ENCODE assay signal across 13 cellular contexts in genomic region chr22:20931126-20931654, GRCh38. TPM values are rescaled to one million over a fixed set of nuclear protein-coding genes. Genes with fewer than 3 reads are reported as not detected.
DNase-seq lines count a peak whose midpoint lies in the region; ATAC-seq and TF ChIP-seq lines count a peak whose summit lies in the region.
"Had no signal": no experiment of that assay in that cellular context is flagged by ENCODE, and none has a peak within 500 bp of the region (broad histone marks: within the 10 kb centered on the region; RNA-seq: fewer than 3 reads in every experiment).

No MANE protein-coding gene starts in this region.

- H3K4me2 ChIP-seq in osteoblast (ENCODE audit: insufficient read depth, low read length) = no peak overlapping the region

- H3K9me3 Mint-ChIP-seq in CD14-positive monocyte = no peaks in the 10 kb centered on the region
- no peaks in the 10 kb centered on the region for H3K9me3 Mint-ChIP-seq in CD8-positive, alpha-beta memory T cell
- H3K9me3 Mint-ChIP-seq in effector memory CD8-positive, alpha-beta T cell = no peaks in the 10 kb centered on the region
- H3K9me3 Mint-ChIP-seq: HFFc6 had no signal

- peak overlapping the region in 3 of 7 donors; percentile 63 to 83 (median 78) for H3K27ac Mint-ChIP-seq in CD14-positive monocyte
- H3K27ac Mint-ChIP-seq in CD8-positive, alpha-beta memory T cell = peak overlapping the region in 5 of 8 donors; percentile 19 to 88 (median 63)
- peak overlapping the region; percentile 35 to 50 for H3K27ac Mint-ChIP-seq in effector memory CD8-positive, alpha-beta T cell

- no peak overlapping the region for H3K4me3 Mint-ChIP-seq in CD14-positive monocyte
- H3K4me3 Mint-ChIP-seq in CD8-positive, alpha-beta memory T cell = peak overlapping the region in 2 of 7 donors; percentile 23 to 61
- H3K4me3 Mint-ChIP-seq in effector memory CD8-positive, alpha-beta T cell = peak overlapping the region in 1 of 2 donors; percentile 22
- H3K4me3 Mint-ChIP-seq: HFFc6 had no signal

- peaks cover 20 to 34% of the 10 kb centered on the region in 2 donors for H3K36me3 Mint-ChIP-seq in CD14-positive monocyte
- H3K36me3 Mint-ChIP-seq in CD8-positive, alpha-beta memory T cell = peaks cover 0 to 45% (median 10%) of the 10 kb centered on the region in 3 donors
- H3K36me3 Mint-ChIP-seq in effector memory CD8-positive, alpha-beta T cell (ENCODE audit: insufficient read depth) = peaks cover 43% of the 10 kb centered on the region

- H3K9me3 ChIP-seq in CD8-positive, alpha-beta memory T cell (ENCODE audit: low read length) = no peaks in the 10 kb centered on the region
- H3K9me3 ChIP-seq in osteoblast (ENCODE audit: low read depth, low read length) (no peaks in the 10 kb centered on the region), ascending aorta (no peaks in the 10 kb centered on the region), psoas muscle (no peaks in the 10 kb centered on the region)
- H3K9me3 ChIP-seq: BLaER1 treated with 17β-estradiol and CSF1 and Interleukin-3, amounts not matched to agents 10 nM and 100 nM had no signal

- peak; percentile 13 for DNase-seq in CD14-positive monocyte (ENCODE audit: low spot score)
- DNase-seq in CD8-positive, alpha-beta memory T cell = no peak
- DNase-seq in effector memory CD8-positive, alpha-beta T cell = no peak
- DNase-seq in osteoblast (ENCODE audit: insufficient read length, low spot score, missing footprints) = no peak
- no peak for DNase-seq in NOMO-1 treated with dmso at 0.1 percent for 144 hours (lab: John Stamatoyannopoulos, UW; ENCODE audit: unreplicated experiment)
- DNase-seq in ascending aorta (ENCODE audit: low spot score in 2 of 2) = no peak
- DNase-seq in psoas muscle = no peak
- DNase-seq: 8988T, DMS53, GF-D8, HFFc6 had no signal

- H3K4me1 Mint-ChIP-seq in CD14-positive monocyte = peaks cover 33% of the 10 kb centered on the region
- peaks cover 44 to 77% (median 59%) of the 10 kb centered on the region in 3 donors for H3K4me1 Mint-ChIP-seq in CD8-positive, alpha-beta memory T cell
- H3K4me1 Mint-ChIP-seq in effector memory CD8-positive, alpha-beta T cell (ENCODE audit: low read depth in 2 of 2) = peaks cover 40 to 67% of the 10 kb centered on the region in 2 donors

- peaks cover 96% of the 10 kb centered on the region for H3K79me2 ChIP-seq in osteoblast (ENCODE audit: insufficient read depth, low read length)

- intact Hi-C loops in CD14-positive monocyte (cut with micrococcal nuclease) = no loop called here
- intact Hi-C loops in ascending aorta (cut with DNase I) = no loop called here
- intact Hi-C loops in psoas muscle (cut with DNase I) = no loop called here

- H3K36me3 ChIP-seq in CD8-positive, alpha-beta memory T cell (ENCODE audit: insufficient read depth, low read length) = peaks cover 29% of the 10 kb centered on the region
- H3K36me3 ChIP-seq in osteoblast (ENCODE audit: insufficient read depth, low read length) = peaks cover 21% of the 10 kb centered on the region
- peaks cover 11 to 23% of the 10 kb centered on the region in 2 donors for H3K36me3 ChIP-seq in ascending aorta
- peaks cover 0 to 24% of the 10 kb centered on the region in 2 donors for H3K36me3 ChIP-seq in psoas muscle (ENCODE audit: insufficient read depth in 1 of 2, low read depth in 1 of 2)

- TF ChIP-seq CTCF in CD14-positive monocyte (IDR thresholded peaks at IDR 0.05) (no peak), osteoblast (IDR thresholded peaks at IDR 0.05; ENCODE audit: extremely low read depth, low read depth, low read length) (no peak), ascending aorta (IDR thresholded peaks at IDR 0.05) (no peak), psoas muscle (IDR thresholded peaks at IDR 0.05) (no peak)

- POLR2A ChIA-PET in CD8-positive, alpha-beta memory T cell (lab: Charles Lee) = no interaction called here

- H3K27me3 Mint-ChIP-seq in CD14-positive monocyte (ENCODE audit: low read depth in 3 of 3) = peaks cover 0 to 2% (median 1%) of the 10 kb centered on the region in 3 donors
- H3K27me3 Mint-ChIP-seq in CD8-positive, alpha-beta memory T cell = peaks cover 0 to 2% of the 10 kb centered on the region in 2 donors
- no peaks in the 10 kb centered on the region for H3K27me3 Mint-ChIP-seq in effector memory CD8-positive, alpha-beta T cell

- CTCF ChIA-PET in CD8-positive, alpha-beta memory T cell (lab: Charles Lee) = interaction anchor here (0.8 kb wide), 1 partner anchor 24 kb away, joined by 3 read pairs; no protein-coding TSS in a partner anchor

- no peak overlapping the region for H3K4me3 ChIP-seq in CD8-positive, alpha-beta memory T cell (ENCODE audit: low read length)
- H3K4me3 ChIP-seq in osteoblast (ENCODE audit: insufficient read depth, low read length) = no peak overlapping the region
- no peak overlapping the region for H3K4me3 ChIP-seq in ascending aorta
- H3K4me3 ChIP-seq in psoas muscle = no peak overlapping the region
- H3K4me3 ChIP-seq: BLaER1 treated with 17β-estradiol and CSF1 and Interleukin-3, amounts not matched to agents 10 nM and 100 nM had no signal

- H3K4me1 ChIP-seq in CD8-positive, alpha-beta memory T cell (ENCODE audit: insufficient read depth, low read length) = peaks cover 47% of the 10 kb centered on the region
- H3K4me1 ChIP-seq in osteoblast (ENCODE audit: insufficient read depth, low read length) (no peaks in the 10 kb centered on the region), ascending aorta (peaks cover 0 to 7% of the 10 kb centered on the region in 2 donors), psoas muscle (peaks cover 6% of the 10 kb centered on the region)

- ATAC-seq in effector memory CD8-positive, alpha-beta T cell (replicated peaks) = no peak
- ATAC-seq in psoas muscle = no peak

- no peaks in the 10 kb centered on the region for H3K27me3 ChIP-seq in CD8-positive, alpha-beta memory T cell (ENCODE audit: insufficient read depth, low read length, poor library complexity, severe bottlenecking)
- H3K27me3 ChIP-seq in osteoblast (ENCODE audit: insufficient read depth, low read length) (no peaks in the 10 kb centered on the region), ascending aorta (no peaks in the 10 kb centered on the region), psoas muscle (ENCODE audit: insufficient read depth in 3 of 3, low read length in 2 of 3) (no peaks in the 10 kb centered on the region)
- H3K27me3 ChIP-seq: BLaER1 treated with 17β-estradiol and CSF1 and Interleukin-3, amounts not matched to agents 10 nM and 100 nM had no signal

- no peak overlapping the region for H3K27ac ChIP-seq in CD8-positive, alpha-beta memory T cell (ENCODE audit: low read depth, low read length)
- H3K27ac ChIP-seq in osteoblast (ENCODE audit: low read depth, low read length) = peak overlapping the region; percentile 45
- H3K27ac ChIP-seq in ascending aorta = no peak overlapping the region
- H3K27ac ChIP-seq in psoas muscle = no peak overlapping the region
- H3K27ac ChIP-seq: BLaER1 treated with 17β-estradiol and CSF1 and Interleukin-3, amounts not matched to agents 10 nM and 100 nM had no signal

- WGBS in psoas muscle, 3 donors = 88 to 92% (median 90%) methylated on average over 4 of the region's 4 CpGs

- no peak overlapping the region for H2AFZ ChIP-seq in osteoblast (ENCODE audit: low read length)

- H4K20me1 ChIP-seq in osteoblast (ENCODE audit: insufficient read depth, low read length) = peaks cover 62% of the 10 kb centered on the region

RNA-seq across cellular contexts. Expression of gene CRKL, which starts 14.0 kb away (rescaled TPM):
- 10 to 100 TPM; 29.4 to 37.5 TPM for polyA plus RNA-seq in CD14-positive monocyte
- total RNA-seq in CD8-positive, alpha-beta memory T cell = 10 to 100 TPM; 94.0 to 98.1 TPM
- 54.5 TPM for polyA plus RNA-seq in CD8-positive, alpha-beta memory T cell
- total RNA-seq in osteoblast = 31.2 and 38.4 TPM in 2 replicates
- total RNA-seq in ascending aorta = 21.2 TPM
- 10 to 100 TPM; 66.0 to 81.0 (median 73.4) TPM for total RNA-seq in psoas muscle
- polyA plus RNA-seq in psoas muscle = 10 to 100 TPM; 29.7 to 94.7 (median 49.8) TPM

RNA-seq across cellular contexts. Expression of gene AIFM3, which starts 35.9 kb away (rescaled TPM):
- polyA plus RNA-seq in CD14-positive monocyte (1 to 10 TPM; 2.1 to 2.3 TPM), psoas muscle (under 1 TPM; 0.30 to 0.77 (median 0.53) TPM)
- total RNA-seq in CD8-positive, alpha-beta memory T cell = under 1 TPM; 0.16 to 0.33 TPM
- not detected for polyA plus RNA-seq in CD8-positive, alpha-beta memory T cell
- total RNA-seq in osteoblast (0.59 and 0.72 TPM in 2 replicates), ascending aorta (not detected), psoas muscle (under 1 TPM; 0.25 to 0.74 (median 0.49) TPM)
- total RNA-seq: H4 had no signal

RNA-seq across cellular contexts. Expression of gene LZTR1, which starts 50.9 kb away (rescaled TPM):
- polyA plus RNA-seq in CD14-positive monocyte = 10 to 100 TPM in 1 of 2 donors, 1 to 10 TPM in 1; 7.1 to 11.5 TPM
- total RNA-seq in CD8-positive, alpha-beta memory T cell = 10 to 100 TPM; 75.0 to 78.7 TPM
- 17.1 TPM for polyA plus RNA-seq in CD8-positive, alpha-beta memory T cell
- 56.8 and 58.0 TPM in 2 replicates for total RNA-seq in osteoblast
- 72.8 TPM for total RNA-seq in ascending aorta
- 10 to 100 TPM; 23.4 to 37.1 (median 29.8) TPM for total RNA-seq in psoas muscle
- polyA plus RNA-seq in psoas muscle = 10 to 100 TPM; 17.1 to 30.8 (median 22.5) TPM
